In the genomic region with DNA sequence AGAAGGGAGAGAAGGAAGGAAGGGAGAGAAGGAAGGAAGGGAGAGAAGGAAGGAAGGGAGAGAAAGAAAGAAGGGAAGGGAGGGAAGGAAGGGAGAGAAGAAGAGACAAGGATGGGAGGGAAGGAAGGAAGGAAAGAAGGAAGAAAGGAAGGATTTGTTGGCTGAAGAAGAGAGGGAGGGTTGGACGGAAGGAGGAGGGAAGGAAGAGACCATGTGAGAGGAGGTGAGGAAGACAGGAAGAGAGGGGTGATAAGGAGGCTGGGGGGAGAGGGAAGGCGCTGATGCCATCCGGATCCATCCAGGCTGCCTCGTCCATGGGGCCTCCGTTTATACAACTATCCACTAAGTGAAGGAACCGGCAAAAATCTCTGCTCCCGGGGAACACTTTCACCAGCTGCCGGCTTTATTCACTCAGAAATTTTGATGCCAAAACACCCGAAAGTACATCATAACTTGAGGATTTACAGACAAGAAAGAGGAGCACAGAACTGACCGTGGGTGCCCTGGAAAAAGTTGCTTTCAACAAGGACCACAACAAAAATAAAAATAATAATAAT, we compare ENCODE assay signal across 14 cellular contexts. TPM values are rescaled to one million over a fixed set of nuclear protein-coding genes. Genes with fewer than 3 reads are reported as not detected.
A peak's percentile ranks its signal among the peaks of the same experiment; 100 is the strongest.
DNase-seq lines count a peak whose midpoint lies in the region; ATAC-seq, FAIRE-seq and TF ChIP-seq lines count a peak whose summit lies in the region.
"Had no signal": no experiment of that assay in that cellular context is flagged by ENCODE, and none has a peak within 500 bp of the region (broad histone marks: within the 10 kb centered on the region; RNA-seq: fewer than 3 reads in every experiment).

No MANE protein-coding gene starts in this region.

- no peak overlapping the region for H3K23ac ChIP-seq in mesendoderm (ENCODE audit: low read length)

- H3K4me1 Mint-ChIP-seq in GM23338 = peaks cover 33% of the 10 kb centered on the region
- no peaks in the 10 kb centered on the region for H3K4me1 Mint-ChIP-seq in T-helper 2 cell treated with Interferon-gamma antibody and Interleukin-4, amounts not matched to agents 5 μg/mL and 100 μg/mL, for 36 hours (ENCODE audit: low read depth)

- H3K27me3 ChIP-seq in GM23338 (ENCODE audit: insufficient read depth) (no peaks in the 10 kb centered on the region), K562 (ENCODE audit: control insufficient read depth in 2 of 2, insufficient read depth in 2 of 2, low read length in 2 of 2) (no peaks in the 10 kb centered on the region), mesendoderm (ENCODE audit: insufficient read depth, low read length, poor library complexity) (no peaks in the 10 kb centered on the region), testis (no peaks in the 10 kb centered on the region)
- H3K27me3 ChIP-seq: SJSA1, upper lobe of left lung had no signal

- TF ChIP-seq CTCF in GM23338 (conservative IDR thresholded peaks at IDR 0.05; ENCODE audit: low read depth in 2 of 2) = no peak
- no peak for TF ChIP-seq CTCF in K562 (IDR thresholded peaks at IDR 0.05 in 2 of 3, conservative IDR thresholded peaks at IDR 0.05 in 1 of 3; ENCODE audit: insufficient read depth in 2 of 3, low read depth in 1 of 3, low read length in 3 of 3)
- no peak for TF ChIP-seq CTCF in testis (IDR thresholded peaks at IDR 0.05)

- FAIRE-seq in K562 (lab: Jason Lieb, UNC) = no peak

- H3K4me1 ChIP-seq in GM23338 (ENCODE audit: insufficient read depth) (peaks cover 15% of the 10 kb centered on the region), K562 (replicated peaks in 1 of 2; ENCODE audit: control insufficient read depth in 2 of 2, insufficient read depth in 2 of 2, low read length in 2 of 2) (peaks cover 0 to 3% of the 10 kb centered on the region in 2 experiments; a peak in 1 of 5 replicates), mesendoderm (ENCODE audit: control insufficient read depth, low read depth, low read length) (peaks cover 8% of the 10 kb centered on the region), testis (peaks cover 13% of the 10 kb centered on the region)
- H3K4me1 ChIP-seq: SJSA1, upper lobe of left lung had no signal

- no peak overlapping the region for H2BK5ac ChIP-seq in mesendoderm (ENCODE audit: low read length)

- ATAC-seq in GM23338 (no peak), K562 (no peak)
- ATAC-seq: activated T-cell treated with anti-CD3 and anti-CD28 coated beads, Interleukin-2, amount 50 U/mL, for 4 hours had no signal

- intact Hi-C loops in K562 (cut with micrococcal nuclease) (no loop called here), testis (cut with DNase I; ENCODE audit: low total_unique reads) (no loop called here)

- no peaks in the 10 kb centered on the region; the same call in 1 of the 2 replicates for H4K20me1 ChIP-seq in GM23338 (replicated peaks; ENCODE audit: insufficient read depth)
- H4K20me1 ChIP-seq in K562 (replicated peaks; ENCODE audit: control insufficient read depth, insufficient read depth, low read length) = no peaks in the 10 kb centered on the region

- peak overlapping the region; percentile 34 for H3K56ac ChIP-seq in mesendoderm (ENCODE audit: low read length)

- H3K4ac ChIP-seq in mesendoderm (ENCODE audit: low read depth, low read length) = no peak overlapping the region

- no peak for DNase-seq in GM23338 (ENCODE audit: low spot score)
- DNase-seq in K562 (ENCODE audit: extremely low read depth in 1 of 4, low spot score in 3 of 4) = no peak
- DNase-seq in mesendoderm = no peak
- DNase-seq in testis = no peak
- no peak for DNase-seq in dermis blood vessel endothelial cell
- DNase-seq in T-helper 2 cell treated with Interferon-gamma antibody and Interleukin-4, amounts not matched to agents 5 μg/mL and 100 μg/mL, for 36 hours (ENCODE audit: low spot score) = no peak
- DNase-seq in COLO668 (lab: John Stamatoyannopoulos, UW; ENCODE audit: unreplicated experiment) = no peak
- DNase-seq: activated CD4-positive, alpha-beta T cell treated with anti-CD3 and anti-CD28 coated beads, Interleukin-2, amount 50 U/mL, for 4 hours; activated T-cell treated with anti-CD3 and anti-CD28 coated beads, Interleukin-2, amount 50 U/mL, for 4 hours; C1 segment of cervical spinal cord; erythroblast; NCI-H446 treated with DMSO at 0.1 percent for 48 hours; upper lobe of left lung had no signal

- H2BK120ac ChIP-seq in mesendoderm (ENCODE audit: low read depth, low read length) = no peak overlapping the region

- WGBS in K562 (ENCODE audit: insufficient coverage, low coverage, missing lambda C conversion rate) = 54% methylated on average over 10 of the region's 10 CpGs
- 100% methylated on average over 1 of the region's 10 CpGs for WGBS in mesendoderm (ENCODE audit: extremely low coverage, insufficient coverage, low lambda C conversion rate)
- WGBS in testis, 2 donors = 51 to 58% methylated on average over 10 of the region's 10 CpGs

- H3K36me3 ChIP-seq in GM23338 (ENCODE audit: insufficient read depth) (no peaks in the 10 kb centered on the region), K562 (ENCODE audit: control insufficient read depth, insufficient read depth, low read length) (peaks cover 35% of the 10 kb centered on the region; the same call in 1 of the 3 replicates), mesendoderm (ENCODE audit: control insufficient read depth, insufficient read depth, low read length) (peaks cover 7% of the 10 kb centered on the region), testis (ENCODE audit: low read depth, missing control alignments) (no peaks in the 10 kb centered on the region)

- no peak overlapping the region for H3K18ac ChIP-seq in mesendoderm (ENCODE audit: low read length)

- H3K27me3 Mint-ChIP-seq in GM23338 (ENCODE audit: insufficient read depth, low read depth, poor library complexity) = peaks cover 18% of the 10 kb centered on the region
- no peaks in the 10 kb centered on the region for H3K27me3 Mint-ChIP-seq in T-helper 2 cell treated with Interferon-gamma antibody and Interleukin-4, amounts not matched to agents 5 μg/mL and 100 μg/mL, for 36 hours (ENCODE audit: low read depth)

- H2BK15ac ChIP-seq in mesendoderm (replicated peaks; ENCODE audit: low read depth) = no peak overlapping the region

- H2AK5ac ChIP-seq in mesendoderm (ENCODE audit: low read length) = no peak overlapping the region

- CTCF ChIA-PET in K562 (lab: Yijun Ruan, JAX; ENCODE audit: low intra/inter-chr PET ratio) = no interaction called here

- H3K27ac ChIP-seq in GM23338 (ENCODE audit: low read depth) = peak overlapping the region; percentile 85
- no peak overlapping the region for H3K27ac ChIP-seq in K562 (ENCODE audit: extremely low read depth, low read depth, low read length)
- H3K27ac ChIP-seq in mesendoderm (ENCODE audit: low read depth, low read length) = no peak overlapping the region
- peak overlapping the region; percentile 81 to 86 for H3K27ac ChIP-seq in testis
- H3K27ac ChIP-seq: SJSA1 had no signal

- H3K4me2 ChIP-seq in GM23338 = no peak overlapping the region
- no peak overlapping the region for H3K4me2 ChIP-seq in K562 (ENCODE audit: insufficient read depth, low read length)
- H3K4me2 ChIP-seq in mesendoderm (ENCODE audit: low read length) = no peak overlapping the region

- H3K9ac ChIP-seq in K562 (ENCODE audit: insufficient read depth in 1 of 2, low read depth in 2 of 2, low read length in 2 of 2) = no peak overlapping the region; a peak in 1 of 4 replicates
- H3K9ac ChIP-seq in mesendoderm (ENCODE audit: low read length) = no peak overlapping the region

- H4K5ac ChIP-seq in mesendoderm (ENCODE audit: low read length) = no peak overlapping the region

- in situ Hi-C loops in K562 (cut with MboI) = no loop called here

- H3K9me1 ChIP-seq in K562 (ENCODE audit: control insufficient read depth, insufficient read depth, low read length) = no peaks in the 10 kb centered on the region

- BruUV-seq in K562 (replicated peaks; lab: Mats Ljungman, UMichigan) = no TSS peak

- H3K79me1 ChIP-seq in mesendoderm (ENCODE audit: low read length) = peaks cover 10% of the 10 kb centered on the region

- H3K79me2 ChIP-seq in GM23338 (replicated peaks; ENCODE audit: insufficient read depth) (peaks cover 70% of the 10 kb centered on the region), K562 (ENCODE audit: control insufficient read depth, insufficient read depth, low read length) (no peaks in the 10 kb centered on the region), mesendoderm (ENCODE audit: control insufficient read depth, insufficient read depth, low read length) (peaks cover 15% of the 10 kb centered on the region)

- peaks cover 15% of the 10 kb centered on the region; the same call in 1 of the 2 replicates for H3F3A ChIP-seq in GM23338 (replicated peaks; ENCODE audit: low read depth)

- H2AFZ ChIP-seq in GM23338 (no peak overlapping the region), K562 (ENCODE audit: low read depth, low read length) (no peak overlapping the region)

- H3K4me3 ChIP-seq in GM23338 = no peak overlapping the region
- H3K4me3 ChIP-seq in K562 = no peak overlapping the region
- no peak overlapping the region for H3K4me3 ChIP-seq in mesendoderm (ENCODE audit: low read length)
- H3K4me3 ChIP-seq in testis = no peak overlapping the region
- H3K4me3 ChIP-seq: SJSA1 had no signal

- no peaks in the 10 kb centered on the region for H3K9me2 ChIP-seq in GM23338 (ENCODE audit: insufficient read depth)

- peak overlapping the region; percentile 32; the same call in 1 of the 2 replicates for H3K27ac Mint-ChIP-seq in GM23338
- H3K27ac Mint-ChIP-seq in T-helper 2 cell treated with Interferon-gamma antibody and Interleukin-4, amounts not matched to agents 5 μg/mL and 100 μg/mL, for 36 hours = no peak overlapping the region

- TF ChIP-seq EP300 in K562 (IDR thresholded peaks at IDR 0.05; ENCODE audit: low read length) = no peak

- TF ChIP-seq POLR2A in K562 (conservative IDR thresholded peaks at IDR 0.05) (no peak), testis (IDR thresholded peaks at IDR 0.05) (no peak)

- POLR2A ChIA-PET in K562 (lab: Yijun Ruan, JAX) = no interaction called here

- H4K8ac ChIP-seq in mesendoderm (ENCODE audit: low read depth, low read length) = no peak overlapping the region

- no peaks in the 10 kb centered on the region; the same call in 2 of the 3 replicates for H3K9me3 Mint-ChIP-seq in GM23338
- no peaks in the 10 kb centered on the region for H3K9me3 Mint-ChIP-seq in T-helper 2 cell treated with Interferon-gamma antibody and Interleukin-4, amounts not matched to agents 5 μg/mL and 100 μg/mL, for 36 hours
- H3K9me3 Mint-ChIP-seq: activated T-cell treated with anti-CD3 and anti-CD28 coated beads, Interleukin-2, amount 50 U/mL, for 4 hours had no signal

- no peak overlapping the region for H3K4me3 Mint-ChIP-seq in GM23338
- H3K4me3 Mint-ChIP-seq in T-helper 2 cell treated with Interferon-gamma antibody and Interleukin-4, amounts not matched to agents 5 μg/mL and 100 μg/mL, for 36 hours = no peak overlapping the region
- H3K4me3 Mint-ChIP-seq: activated T-cell treated with anti-CD3 and anti-CD28 coated beads, Interleukin-2, amount 50 U/mL, for 4 hours had no signal

- no peaks in the 10 kb centered on the region for H3K9me3 ChIP-seq in K562 (replicated peaks; ENCODE audit: control insufficient read depth, insufficient read depth, low read depth, low read length)
- no peaks in the 10 kb centered on the region for H3K9me3 ChIP-seq in testis
- H3K9me3 ChIP-seq: SJSA1, upper lobe of left lung had no signal

- H3K36me3 Mint-ChIP-seq in GM23338 (ENCODE audit: low read depth) = peaks cover 55% of the 10 kb centered on the region
- peaks cover 13% of the 10 kb centered on the region for H3K36me3 Mint-ChIP-seq in T-helper 2 cell treated with Interferon-gamma antibody and Interleukin-4, amounts not matched to agents 5 μg/mL and 100 μg/mL, for 36 hours (ENCODE audit: low read depth)

- no peak for TF ChIP-seq RAD21 in K562 (CRISPR knock-in tag; conservative IDR thresholded peaks at IDR 0.05 in 1 of 2, IDR thresholded peaks at IDR 0.05 in 1 of 2)

RNA-seq across cellular contexts. Expression of gene DHRSX, which starts 14.9 kb away (rescaled TPM):
- total RNA-seq in GM23338 (2014; rRNA removed; shearing (Covaris generic)) = 18.5 and 33.9 TPM in 2 replicates
- 43.0 and 44.3 TPM in 2 replicates for polyA plus RNA-seq in GM23338 (2016; fragmentation: Nextera tagmentation; extraction: Ambion mirVana)
- total RNA-seq in K562 (2011; cell fraction: chromatin; rRNA removed; ENCODE audit: low replicate concordance) = 22.8 and 25.9 TPM in 2 replicates
- total RNA-seq in K562 (2011; cell fraction: nucleolus; rRNA removed) = 18.4 and 20.2 TPM in 2 replicates
- 19.2 and 21.9 TPM in 2 replicates for total RNA-seq in K562 (2011; cell fraction: nucleoplasm; rRNA removed)
- 6.5 and 6.9 TPM in 2 replicates for total RNA-seq in K562 (2014; rRNA removed)
- total RNA-seq in K562 (2014; rRNA removed; fragmentation: Illumina TruSeq; extraction: Trizol) = 3.4 and 3.6 TPM in 2 replicates
- 3.6 and 4.5 TPM in 2 replicates for total RNA-seq in K562 (2015; rRNA removed; fragmentation: Illumina TruSeq; extraction: Trizol)
- 10.5 and 11.0 TPM in 2 replicates for total RNA-seq in K562 (2021)
- 6.5 and 8.6 TPM in 2 replicates for polyA plus RNA-seq in K562 (2011; rRNA removed)
- polyA plus RNA-seq in K562 (2011; cell fraction: cytosol; rRNA removed) = 10.6 and 13.3 TPM in 2 replicates
- polyA plus RNA-seq in K562 (2011; cell fraction: nucleus; rRNA removed) = 8.7 and 13.2 TPM in 2 replicates
- polyA plus RNA-seq in K562 (2012) = 8.1 and 9.8 TPM in 2 replicates
- polyA plus RNA-seq in K562 (2014; fragmentation: Illumina TruSeq; extraction: Trizol) = 7.2 and 8.7 TPM in 2 replicates
- 1 to 10 TPM in 1 of 2 experiments, under 1 TPM in 1; 0.59 to 1.0 TPM for polyA plus RNA-seq in K562 (2014; fragmentation: Nextera tagmentation; extraction: Ambion mirVana)
- polyA plus RNA-seq in K562 (2014; rRNA removed) = 6.2 and 7.8 TPM in 2 replicates
- polyA minus RNA-seq in K562 (2011; rRNA and poly(A)+ RNA removed) = 9.8 and 11.9 TPM in 2 replicates
- 2.5 and 5.4 TPM in 2 replicates for polyA minus RNA-seq in K562 (2011; cell fraction: cytosol; rRNA and poly(A)+ RNA removed)
- polyA minus RNA-seq in K562 (2011; cell fraction: nucleus; rRNA and poly(A)+ RNA removed) = 5.0 and 9.9 TPM in 2 replicates
- 15.7 TPM for polyA plus RNA-seq in mesendoderm (2013, experiment 1 of 2)
- 15.1 TPM for polyA plus RNA-seq in mesendoderm (2013, experiment 2 of 2)
- 10 to 100 TPM; 29.2 to 31.3 TPM for total RNA-seq in testis
- polyA plus RNA-seq in testis (ENCODE audit: insufficient read depth, low read depth, low replicate concordance) = 15.3 TPM
- 24.6 and 25.2 TPM in 2 replicates for total RNA-seq in dermis blood vessel endothelial cell

RNA-seq across cellular contexts. Expression of gene ZBED1, which starts 14.9 kb away (rescaled TPM):
- 43.8 and 45.0 TPM in 2 replicates for total RNA-seq in GM23338 (2014; rRNA removed; shearing (Covaris generic))
- polyA plus RNA-seq in GM23338 (2016; fragmentation: Nextera tagmentation; extraction: Ambion mirVana) = 16.1 and 16.4 TPM in 2 replicates
- total RNA-seq in K562 (2011; cell fraction: chromatin; rRNA removed; ENCODE audit: low replicate concordance) = 18.5 and 26.9 TPM in 2 replicates
- total RNA-seq in K562 (2011; cell fraction: nucleolus; rRNA removed) = 18.0 and 21.3 TPM in 2 replicates
- total RNA-seq in K562 (2011; cell fraction: nucleoplasm; rRNA removed) = 12.4 and 13.6 TPM in 2 replicates
- total RNA-seq in K562 (2014; rRNA removed) = 17.7 and 19.8 TPM in 2 replicates
- total RNA-seq in K562 (2014; rRNA removed; fragmentation: Illumina TruSeq; extraction: Trizol) = 10.8 and 13.9 TPM in 2 replicates
- 15.2 TPM in 2 replicates for total RNA-seq in K562 (2015; rRNA removed; fragmentation: Illumina TruSeq; extraction: Trizol)
- 26.9 and 27.6 TPM in 2 replicates for total RNA-seq in K562 (2021)
- 7.8 and 8.1 TPM in 2 replicates for polyA plus RNA-seq in K562 (2011; rRNA removed)
- 7.9 and 17.2 TPM in 2 replicates for polyA plus RNA-seq in K562 (2011; cell fraction: cytosol; rRNA removed)
- 3.3 and 5.1 TPM in 2 replicates for polyA plus RNA-seq in K562 (2011; cell fraction: nucleus; rRNA removed)
- 13.5 and 20.7 TPM in 2 replicates for polyA plus RNA-seq in K562 (2012)
- 16.3 and 17.7 TPM in 2 replicates for polyA plus RNA-seq in K562 (2014; fragmentation: Illumina TruSeq; extraction: Trizol)
- polyA plus RNA-seq in K562 (2014; fragmentation: Nextera tagmentation; extraction: Ambion mirVana) = 1 to 10 TPM in 1 of 2 experiments, under 1 TPM in 1; 0.61 to 2.6 TPM
- polyA plus RNA-seq in K562 (2014; rRNA removed) = 13.7 and 16.5 TPM in 2 replicates
- 6.7 and 10.2 TPM in 2 replicates for polyA minus RNA-seq in K562 (2011; rRNA and poly(A)+ RNA removed)
- 19.8 and 20.0 TPM in 2 replicates for polyA minus RNA-seq in K562 (2011; cell fraction: cytosol; rRNA and poly(A)+ RNA removed)
- 3.4 and 5.1 TPM in 2 replicates for polyA minus RNA-seq in K562 (2011; cell fraction: nucleus; rRNA and poly(A)+ RNA removed)
- polyA plus RNA-seq in mesendoderm (2013, experiment 1 of 2) = 19.3 TPM
- 17.8 TPM for polyA plus RNA-seq in mesendoderm (2013, experiment 2 of 2)
- total RNA-seq in testis = 10 to 100 TPM; 47.2 to 77.0 TPM
- 24.2 TPM for polyA plus RNA-seq in testis (ENCODE audit: insufficient read depth, low read depth, low replicate concordance)
- 57.5 and 75.7 TPM in 2 replicates for total RNA-seq in dermis blood vessel endothelial cell

Comparison
In these comparisons a context has a peak if more than half of its experiments do, and no peak if none do; other contexts are left out.
1. H3K27ac ChIP-seq: peak in GM23338 (single experiment) and testis (2 of 2); none in K562 (single experiment) and mesendoderm (single experiment).